In genomic region chr22:39432361-39432811, GRCh38 we compare ENCODE assay signal across 15 cellular contexts. TPM values are rescaled to one million over a fixed set of nuclear protein-coding genes. Genes with fewer than 3 reads are reported as not detected.
DNase-seq lines count a peak whose midpoint lies in the region; ATAC-seq and TF ChIP-seq lines count a peak whose summit lies in the region.
"Had no signal": no experiment of that assay in that cellular context is flagged by ENCODE, and none has a peak within 500 bp of the region (broad histone marks: within the 10 kb centered on the region; RNA-seq: fewer than 3 reads in every experiment).

No MANE protein-coding gene starts in this region.

- peaks cover 10% of the 10 kb centered on the region for H3K4me1 Mint-ChIP-seq in stimulated activated naive CD8-positive, alpha-beta T cell treated with anti-CD3 and anti-CD28 coated beads, Interleukin-15, amount 100 ng/mL, for 72 hours

- no peak overlapping the region for H3K27ac Mint-ChIP-seq in stimulated activated naive CD8-positive, alpha-beta T cell treated with anti-CD3 and anti-CD28 coated beads, Interleukin-15, amount 100 ng/mL, for 72 hours
- H3K27ac Mint-ChIP-seq: activated CD8-positive, alpha-beta T cell treated with anti-CD3 and anti-CD28 coated beads, Interleukin-2, amount 10 ng/mL, durations not matched to agents 7 days and 5 days; effector memory CD8-positive, alpha-beta T cell; type B pancreatic cell had no signal

- intact Hi-C loops in colonic mucosa (cut with DNase I): no loop called here

- TF ChIP-seq CTCF in Peyer's patch (IDR thresholded peaks at IDR 0.05): no peak
- no peak for TF ChIP-seq CTCF in colonic mucosa (IDR thresholded peaks at IDR 0.05)
- no peak for TF ChIP-seq CTCF in suprapubic skin (IDR thresholded peaks at IDR 0.05)
- TF ChIP-seq CTCF in omental fat pad (IDR thresholded peaks at IDR 0.05): no peak

- no peak for ATAC-seq in HG03565 (IDR thresholded peaks at IDR 0.05; ENCODE audit: unreplicated experiment)
- ATAC-seq in omental fat pad (ENCODE audit: low FRiP score): no peak
- no peak for ATAC-seq in stimulated activated naive CD8-positive, alpha-beta T cell treated with anti-CD3 and anti-CD28 coated beads, Interleukin-15, amount 100 ng/mL, for 72 hours
- ATAC-seq: activated CD8-positive, alpha-beta T cell treated with anti-CD3 and anti-CD28 coated beads, Interleukin-2, amount 10 ng/mL, durations not matched to agents 7 days and 5 days; effector memory CD8-positive, alpha-beta T cell had no signal

- H3K9ac ChIP-seq in colonic mucosa (ENCODE audit: low read depth in 2 of 2, low read length in 2 of 2) (no peak overlapping the region), mucosa of rectum (ENCODE audit: low read depth in 1 of 2, low read length in 2 of 2) (peak overlapping the region in 1 of 2 donors; percentile 1)

- 92% methylated on average over 5 of the region's 10 CpGs for WGBS in suprapubic skin

- H3K9me3 Mint-ChIP-seq in stimulated activated naive CD8-positive, alpha-beta T cell treated with anti-CD3 and anti-CD28 coated beads, Interleukin-15, amount 100 ng/mL, for 72 hours: no peaks in the 10 kb centered on the region
- H3K9me3 Mint-ChIP-seq: effector memory CD8-positive, alpha-beta T cell; type B pancreatic cell had no signal

- H3K27ac ChIP-seq in Peyer's patch (peak overlapping the region in 3 of 4 donors; percentile 12 to 76 (median 61)), colonic mucosa (peak overlapping the region; percentile 44), mucosa of rectum (ENCODE audit: low read depth in 2 of 2, low read length in 2 of 2) (peak overlapping the region; percentile 4 to 61), suprapubic skin (peak overlapping the region; percentile 73)

- H3K9me3 ChIP-seq in Peyer's patch (no peaks in the 10 kb centered on the region), colonic mucosa (no peaks in the 10 kb centered on the region), mucosa of rectum (ENCODE audit: control insufficient read depth in 2 of 2, low read length in 2 of 2) (no peaks in the 10 kb centered on the region), suprapubic skin (no peaks in the 10 kb centered on the region)

- peaks cover 0 to 3% (median 1%) of the 10 kb centered on the region in 4 donors for H3K4me1 ChIP-seq in Peyer's patch
- H3K4me1 ChIP-seq in colonic mucosa: no peaks in the 10 kb centered on the region
- peaks cover 4 to 6% of the 10 kb centered on the region in 2 donors for H3K4me1 ChIP-seq in mucosa of rectum (ENCODE audit: control insufficient read depth in 2 of 2, insufficient read depth in 2 of 2, low read length in 2 of 2)
- H3K4me1 ChIP-seq in suprapubic skin: peaks cover 20% of the 10 kb centered on the region

- H3K27me3 ChIP-seq in Peyer's patch (no peaks in the 10 kb centered on the region), colonic mucosa (no peaks in the 10 kb centered on the region), mucosa of rectum (ENCODE audit: control insufficient read depth in 2 of 2, insufficient read depth in 2 of 2, low read length in 2 of 2) (no peaks in the 10 kb centered on the region), suprapubic skin (no peaks in the 10 kb centered on the region)

- H3K36me3 ChIP-seq in Peyer's patch: peaks cover 0 to 59% (median 0%) of the 10 kb centered on the region in 3 donors
- no peaks in the 10 kb centered on the region for H3K36me3 ChIP-seq in colonic mucosa
- peaks cover 27 to 36% of the 10 kb centered on the region in 2 donors for H3K36me3 ChIP-seq in mucosa of rectum (ENCODE audit: control insufficient read depth in 2 of 2, insufficient read depth in 2 of 2, low read length in 2 of 2)
- peaks cover 66% of the 10 kb centered on the region for H3K36me3 ChIP-seq in suprapubic skin

- no peak overlapping the region for H3K4me3 Mint-ChIP-seq in stimulated activated naive CD8-positive, alpha-beta T cell treated with anti-CD3 and anti-CD28 coated beads, Interleukin-15, amount 100 ng/mL, for 72 hours
- H3K4me3 Mint-ChIP-seq: activated CD8-positive, alpha-beta T cell treated with anti-CD3 and anti-CD28 coated beads, Interleukin-2, amount 10 ng/mL, durations not matched to agents 7 days and 5 days; B cell; effector memory CD8-positive, alpha-beta T cell; type B pancreatic cell had no signal

- DNase-seq in Peyer's patch (no peak), colonic mucosa (no peak), suprapubic skin (ENCODE audit: low spot score in 2 of 2) (no peak), omental fat pad (ENCODE audit: low spot score) (no peak)
- DNase-seq in activated naive CD4-positive, alpha-beta T cell treated with anti-CD3 and anti-CD28 coated beads, Interleukin-2, amount 50 U/mL, for 16 hours: no peak
- DNase-seq in stimulated activated naive CD8-positive, alpha-beta T cell treated with anti-CD3 and anti-CD28 coated beads, Interleukin-15, amount 100 ng/mL, for 72 hours: no peak
- DNase-seq: activated CD8-positive, alpha-beta T cell treated with anti-CD3 and anti-CD28 coated beads, Interleukin-2, amount 10 ng/mL, durations not matched to agents 7 days and 5 days; effector memory CD8-positive, alpha-beta T cell; Karpas-422; NCI-H1417; NCI-H226 had no signal

- no peaks in the 10 kb centered on the region for H3K27me3 Mint-ChIP-seq in stimulated activated naive CD8-positive, alpha-beta T cell treated with anti-CD3 and anti-CD28 coated beads, Interleukin-15, amount 100 ng/mL, for 72 hours
- H3K27me3 Mint-ChIP-seq: B cell; effector memory CD8-positive, alpha-beta T cell; type B pancreatic cell had no signal

- no peak overlapping the region for H3K4me3 ChIP-seq in Peyer's patch
- H3K4me3 ChIP-seq in colonic mucosa: no peak overlapping the region
- no peak overlapping the region for H3K4me3 ChIP-seq in mucosa of rectum (ENCODE audit: low read length in 2 of 2)
- H3K4me3 ChIP-seq in suprapubic skin: no peak overlapping the region

- TF ChIP-seq EP300 in suprapubic skin (IDR thresholded peaks at IDR 0.05): no peak

- no peak for TF ChIP-seq POLR2A in Peyer's patch (IDR thresholded peaks at IDR 0.05)
- no peak for TF ChIP-seq POLR2A in suprapubic skin (IDR thresholded peaks at IDR 0.05)

RNA-seq across cellular contexts. Expression of gene MGAT3, which starts 24.4 kb away (rescaled TPM):
- total RNA-seq in Peyer's patch (10 to 100 TPM in 3 of 4 donors, 1 to 10 TPM in 1; 5.0 to 53.7 (median 49.6) TPM), colonic mucosa (10 to 100 TPM in 1 of 2 donors, 1 to 10 TPM in 1; 8.9 to 19.1 TPM), suprapubic skin (1 to 10 TPM; 2.2 to 3.7 (median 3.0) TPM), omental fat pad (10 to 100 TPM in 2 of 4 donors, 1 to 10 TPM in 2; 4.1 to 23.5 (median 9.9) TPM)

RNA-seq across cellular contexts. Expression of gene TAB1, which starts 32.8 kb away (rescaled TPM):
- total RNA-seq in Peyer's patch: 10 to 100 TPM; 15.6 to 74.3 (median 23.4) TPM
- total RNA-seq in colonic mucosa: 10 to 100 TPM; 16.1 to 31.3 TPM
- total RNA-seq in suprapubic skin: 10 to 100 TPM; 16.9 to 35.4 (median 23.3) TPM
- total RNA-seq in omental fat pad: 10 to 100 TPM in 3 of 4 donors, 1 to 10 TPM in 1; 7.6 to 14.5 (median 11.1) TPM
